Comparison of ENCODE assay signal across 10 cellular contexts in genomic region chr6:6515691-6516607, GRCh38.
DNase-seq lines count a peak whose midpoint lies in the region; ATAC-seq and TF ChIP-seq lines count a peak whose summit lies in the region.
"Had no signal": no experiment of that assay in that cellular context is flagged by ENCODE, and none has a peak within 500 bp of the region (broad histone marks: within the 10 kb centered on the region; RNA-seq: fewer than 3 reads in every experiment).

No MANE protein-coding gene starts in this region.

- peaks cover 74% of the 10 kb centered on the region for H3K27me3 Mint-ChIP-seq in T-helper 17 cell
- peaks cover 88% of the 10 kb centered on the region for H3K27me3 Mint-ChIP-seq in stimulated activated naive CD8-positive, alpha-beta T cell treated with anti-CD3 and anti-CD28 coated beads, Interleukin-15, Interleukin-2, amounts not matched to agents 100 ng/mL and 50 ng/mL, for 24 hours

- TF ChIP-seq EP300 in tibial nerve (IDR thresholded peaks at IDR 0.05): no peak

- no peaks in the 10 kb centered on the region for H3K9me3 Mint-ChIP-seq in stimulated activated naive CD8-positive, alpha-beta T cell treated with anti-CD3 and anti-CD28 coated beads, Interleukin-15, Interleukin-2, amounts not matched to agents 100 ng/mL and 50 ng/mL, for 24 hours

- H3K27me3 ChIP-seq in tibial nerve (no peaks in the 10 kb centered on the region), esophagus squamous epithelium (peaks cover 0 to 35% (median 0%) of the 10 kb centered on the region in 4 donors)

- peak; percentile 10 to 39 for DNase-seq in activated CD4-positive, alpha-beta T cell treated with anti-CD3 and anti-CD28 coated beads for 24 hours (ENCODE audit: low read depth in 2 of 2)
- no peak for DNase-seq in activated CD4-positive, alpha-beta T cell treated with anti-CD3 and anti-CD28 coated beads for 1 hour
- DNase-seq in T-helper 17 cell (no peak), tibial nerve (ENCODE audit: low spot score in 2 of 2) (no peak), esophagus squamous epithelium (lab: John Stamatoyannopoulos, UW) (no peak), DMS153 (lab: John Stamatoyannopoulos, UW) (no peak)
- DNase-seq in central memory CD4-positive, alpha-beta T cell: peak; percentile 47

- peaks cover 3% of the 10 kb centered on the region for H3K36me3 Mint-ChIP-seq in T-helper 17 cell (ENCODE audit: low read depth)
- no peaks in the 10 kb centered on the region for H3K36me3 Mint-ChIP-seq in stimulated activated naive CD8-positive, alpha-beta T cell treated with anti-CD3 and anti-CD28 coated beads, Interleukin-15, Interleukin-2, amounts not matched to agents 100 ng/mL and 50 ng/mL, for 24 hours (ENCODE audit: low read depth)
- H3K36me3 Mint-ChIP-seq: brain had no signal

- WGBS in tibial nerve, 2 donors: 83 to 87% methylated on average over 15 of the region's 15 CpGs
- 71 to 72% methylated on average over 12 to 14 of the region's 15 CpGs for WGBS in esophagus squamous epithelium, 2 donors

- H3K36me3 ChIP-seq in tibial nerve (no peaks in the 10 kb centered on the region), esophagus squamous epithelium (no peaks in the 10 kb centered on the region)

- H3K4me1 ChIP-seq in tibial nerve (no peaks in the 10 kb centered on the region), esophagus squamous epithelium (no peaks in the 10 kb centered on the region)

- TF ChIP-seq CTCF in tibial nerve (IDR thresholded peaks at IDR 0.05) (no peak), esophagus squamous epithelium (IDR thresholded peaks at IDR 0.05) (no peak)

- H3K27ac Mint-ChIP-seq in T-helper 17 cell: peak overlapping the region; percentile 29
- peak overlapping the region; percentile 46 for H3K27ac Mint-ChIP-seq in stimulated activated naive CD8-positive, alpha-beta T cell treated with anti-CD3 and anti-CD28 coated beads, Interleukin-15, Interleukin-2, amounts not matched to agents 100 ng/mL and 50 ng/mL, for 24 hours
- H3K27ac Mint-ChIP-seq: brain had no signal

- peak overlapping the region; percentile 80 for H3K4me3 Mint-ChIP-seq in T-helper 17 cell
- peak overlapping the region; percentile 66 for H3K4me3 Mint-ChIP-seq in stimulated activated naive CD8-positive, alpha-beta T cell treated with anti-CD3 and anti-CD28 coated beads, Interleukin-15, Interleukin-2, amounts not matched to agents 100 ng/mL and 50 ng/mL, for 24 hours
- H3K4me3 Mint-ChIP-seq: brain had no signal

- H3K4me3 ChIP-seq in tibial nerve (no peak overlapping the region), esophagus squamous epithelium (no peak overlapping the region)

- peaks cover 11% of the 10 kb centered on the region for H3K4me1 Mint-ChIP-seq in T-helper 17 cell
- H3K4me1 Mint-ChIP-seq in stimulated activated naive CD8-positive, alpha-beta T cell treated with anti-CD3 and anti-CD28 coated beads, Interleukin-15, Interleukin-2, amounts not matched to agents 100 ng/mL and 50 ng/mL, for 24 hours (ENCODE audit: low read depth): peaks cover 44% of the 10 kb centered on the region
- H3K4me1 Mint-ChIP-seq: brain had no signal

- H3K27ac ChIP-seq in tibial nerve: no peak overlapping the region
- no peak overlapping the region for H3K27ac ChIP-seq in esophagus squamous epithelium

- ATAC-seq in T-helper 17 cell: peak; percentile 80
- ATAC-seq: SK-N-SH treated with all-trans-retinoic acid at 6 μM for 48 hours had no signal

- TF ChIP-seq POLR2A in tibial nerve (IDR thresholded peaks at IDR 0.05) (no peak), esophagus squamous epithelium (IDR thresholded peaks at IDR 0.05) (no peak)

- intact Hi-C loops in esophagus squamous epithelium (cut with DNase I): loop anchor here (5.0 kb wide), 1 partner anchor 319 kb away; no protein-coding TSS in a partner anchor

- H3K9me3 ChIP-seq in T-helper 17 cell (ENCODE audit: control insufficient read depth, low read length, poor library complexity, severe bottlenecking) (no peaks in the 10 kb centered on the region), tibial nerve (no peaks in the 10 kb centered on the region), esophagus squamous epithelium (no peaks in the 10 kb centered on the region)

Comparison
In these comparisons a context has a peak if more than half of its experiments do, and no peak if none do; other contexts are left out.
1. DNase-seq: peak in activated CD4-positive, alpha-beta T cell treated with anti-CD3 and anti-CD28 coated beads for 24 hours (2 of 2) and central memory CD4-positive, alpha-beta T cell (single experiment); none in activated CD4-positive, alpha-beta T cell treated with anti-CD3 and anti-CD28 coated beads for 1 hour (single experiment), T-helper 17 cell (0 of 3), tibial nerve (0 of 2), esophagus squamous epithelium (single experiment) and DMS153 (single experiment).